Comparison of ENCODE assay signal across 16 cellular contexts in the genomic region with DNA sequence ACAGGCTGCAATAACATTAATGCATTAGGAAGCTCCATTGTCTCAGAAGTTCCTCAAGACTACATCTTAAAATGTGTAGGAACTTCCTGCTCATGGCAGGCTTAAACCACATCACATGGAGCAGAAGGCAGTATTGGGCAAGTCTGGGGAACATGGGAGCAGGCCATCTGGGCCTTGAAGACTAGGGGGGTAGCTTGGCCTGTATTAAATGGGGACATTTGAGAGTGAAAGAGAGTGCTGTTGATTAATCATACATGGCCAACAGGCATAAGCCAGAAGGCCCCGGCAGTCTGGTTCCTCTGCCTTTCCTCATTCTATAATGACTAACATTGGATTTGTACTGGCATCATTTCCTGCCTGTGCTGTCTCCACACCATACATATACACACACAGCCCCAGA. TPM values are rescaled to one million over a fixed set of nuclear protein-coding genes. Genes with fewer than 3 reads are reported as not detected.
DNase-seq lines count a peak whose midpoint lies in the region; ATAC-seq, FAIRE-seq and TF ChIP-seq lines count a peak whose summit lies in the region.
"Had no signal": no experiment of that assay in that cellular context is flagged by ENCODE, and none has a peak within 500 bp of the region (broad histone marks: within the 10 kb centered on the region; RNA-seq: fewer than 3 reads in every experiment).

No MANE protein-coding gene starts in this region.

- no peak overlapping the region for H3K4me3 Mint-ChIP-seq in CD4-positive, CD25-positive, alpha-beta regulatory T cell
- H3K4me3 Mint-ChIP-seq: B cell; dendritic cell treated with granulocyte-macrophage colony-stimulating factor and Interleukin-4, amounts not matched to agents 40 ng/mL and 50 ng/mL, for 4 days; memory B cell had no signal

- no peaks in the 10 kb centered on the region for H3K9me3 ChIP-seq in CD4-positive, CD25-positive, alpha-beta regulatory T cell (ENCODE audit: control insufficient read depth in 2 of 2, low read length in 2 of 2)

- no peak overlapping the region for H3K4me3 ChIP-seq in CD4-positive, CD25-positive, alpha-beta regulatory T cell (ENCODE audit: low read depth, low read length)
- no peak overlapping the region for H3K4me3 ChIP-seq in bronchial epithelial cell (ENCODE audit: low read depth, low read length)

- H3K27ac ChIP-seq in CD4-positive, CD25-positive, alpha-beta regulatory T cell (ENCODE audit: insufficient read depth, low read length, poor library complexity, severe bottlenecking), result no peak overlapping the region

- ATAC-seq in CD4-positive, CD25-positive, alpha-beta regulatory T cell (ENCODE audit: low read depth in 2 of 2), result no peak
- ATAC-seq in GM18498 (IDR thresholded peaks at IDR 0.05; ENCODE audit: unreplicated experiment) (no peak), GM19351 (IDR thresholded peaks at IDR 0.05; ENCODE audit: unreplicated experiment) (no peak)

- H3K27me3 Mint-ChIP-seq in CD4-positive, CD25-positive, alpha-beta regulatory T cell, result no peaks in the 10 kb centered on the region
- H3K27me3 Mint-ChIP-seq: B cell; dendritic cell treated with granulocyte-macrophage colony-stimulating factor and Interleukin-4, amounts not matched to agents 40 ng/mL and 50 ng/mL, for 4 days; memory B cell had no signal

- H3K36me3 ChIP-seq in CD4-positive, CD25-positive, alpha-beta regulatory T cell (ENCODE audit: control insufficient read depth, insufficient read depth, low read length), result peaks cover 88% of the 10 kb centered on the region
- peaks cover 21% of the 10 kb centered on the region for H3K36me3 ChIP-seq in bronchial epithelial cell (ENCODE audit: control insufficient read depth, insufficient read depth, low read length)

- H3K4me1 Mint-ChIP-seq in CD4-positive, CD25-positive, alpha-beta regulatory T cell, result no peaks in the 10 kb centered on the region
- H3K4me1 Mint-ChIP-seq: B cell, memory B cell had no signal

- DNase-seq in CD4-positive, CD25-positive, alpha-beta regulatory T cell, result no peak
- DNase-seq in HCEC 1CT (peak; percentile 28), bronchial epithelial cell (ENCODE audit: low read depth) (peak; percentile 77), iris pigment epithelial cell (ENCODE audit: low read depth) (peak; percentile 69), cerebellum (ENCODE audit: low spot score) (no peak), NCI-H2171 treated with DMSO at 0.1 percent for 48 hours (lab: John Stamatoyannopoulos, UW) (no peak)
- DNase-seq: activated CD4-positive, alpha-beta T cell treated with anti-CD3 and anti-CD28 coated beads for 1 hour; NCI-H1048; Right ventricle myocardium superior had no signal

- no peaks in the 10 kb centered on the region for H3K4me1 ChIP-seq in CD4-positive, CD25-positive, alpha-beta regulatory T cell (ENCODE audit: control insufficient read depth, insufficient read depth, low read length, poor library complexity, severe bottlenecking)

- no peaks in the 10 kb centered on the region for H3K27me3 ChIP-seq in CD4-positive, CD25-positive, alpha-beta regulatory T cell (ENCODE audit: control insufficient read depth, insufficient read depth, low read length)
- no peaks in the 10 kb centered on the region for H3K27me3 ChIP-seq in bronchial epithelial cell (ENCODE audit: control insufficient read depth, insufficient read depth, low read length)

- TF ChIP-seq CTCF in bronchial epithelial cell (IDR thresholded peaks at IDR 0.05; ENCODE audit: insufficient read depth, low read length, severe bottlenecking), result no peak

- no peak for FAIRE-seq in bronchial epithelial cell (lab: Jason Lieb, UNC)
- FAIRE-seq: frontal cortex had no signal

- peaks cover 60% of the 10 kb centered on the region for H3K36me3 Mint-ChIP-seq in CD4-positive, CD25-positive, alpha-beta regulatory T cell

- no peaks in the 10 kb centered on the region for H3K9me3 Mint-ChIP-seq in CD4-positive, CD25-positive, alpha-beta regulatory T cell
- H3K9me3 Mint-ChIP-seq: dendritic cell treated with granulocyte-macrophage colony-stimulating factor and Interleukin-4, amounts not matched to agents 40 ng/mL and 50 ng/mL, for 4 days; memory B cell had no signal

- H3K27ac Mint-ChIP-seq in CD4-positive, CD25-positive, alpha-beta regulatory T cell, result peak overlapping the region in 2 of 3 donors; percentile 44 to 46
- H3K27ac Mint-ChIP-seq: B cell, memory B cell had no signal

RNA-seq across cellular contexts. Expression of gene SLC5A11, which starts 25.2 kb away (rescaled TPM):
- not detected for total RNA-seq in CD4-positive, CD25-positive, alpha-beta regulatory T cell
- polyA plus RNA-seq in CD4-positive, CD25-positive, alpha-beta regulatory T cell, result not detected
- not detected in 2 replicates for total RNA-seq in bronchial epithelial cell
- not detected for total RNA-seq in cerebellum
- total RNA-seq: frontal cortex, Right ventricle myocardium superior, urinary bladder had no signal

Comparison
In these comparisons a context has a peak if more than half of its experiments do, and no peak if none do; other contexts are left out.
1. DNase-seq: peak in HCEC 1CT (single experiment), bronchial epithelial cell (single experiment) and iris pigment epithelial cell (single experiment); none in CD4-positive, CD25-positive, alpha-beta regulatory T cell (0 of 3), cerebellum (single experiment) and NCI-H2171 treated with DMSO at 0.1 percent for 48 hours (single experiment).